Comparison of ENCODE assay signal across 21 cellular contexts in the genomic region with DNA sequence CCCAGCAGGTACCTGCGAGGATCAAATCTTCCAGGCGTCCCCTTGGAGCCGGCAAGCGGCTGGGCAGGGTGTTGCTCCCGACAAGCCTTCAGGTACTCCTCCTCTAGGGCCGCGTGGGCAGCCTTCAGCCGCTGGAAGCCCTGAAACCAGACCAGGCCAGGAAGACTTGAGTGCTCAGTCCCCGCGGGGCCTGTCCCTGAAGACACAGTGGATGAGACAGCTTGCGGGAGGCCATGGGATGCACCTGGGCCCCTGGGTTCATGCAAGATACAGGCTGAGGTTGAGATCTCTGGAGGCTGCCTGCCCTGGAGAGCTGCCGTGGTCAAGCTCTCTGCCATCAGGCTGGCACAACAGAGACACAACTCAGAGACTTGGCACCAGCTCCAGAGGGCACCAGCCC. TPM values are rescaled to one million over a fixed set of nuclear protein-coding genes. Genes with fewer than 3 reads are reported as not detected.
DNase-seq lines count a peak whose midpoint lies in the region; ATAC-seq and TF ChIP-seq lines count a peak whose summit lies in the region.
"Had no signal": no experiment of that assay in that cellular context is flagged by ENCODE, and none has a peak within 500 bp of the region (broad histone marks: within the 10 kb centered on the region; RNA-seq: fewer than 3 reads in every experiment).

No MANE protein-coding gene starts in this region.

- no peaks in the 10 kb centered on the region for H3K9me3 Mint-ChIP-seq in CD4-positive, CD25-positive, alpha-beta regulatory T cell
- no peaks in the 10 kb centered on the region for H3K9me3 Mint-ChIP-seq in activated naive CD8-positive, alpha-beta T cell treated with anti-CD3 and anti-CD28 coated beads, Interleukin-2, amount 10 ng/mL, durations not matched to agents 7 days and 5 days
- H3K9me3 Mint-ChIP-seq: HFFc6 had no signal

- H3K4me3 Mint-ChIP-seq in CD4-positive, CD25-positive, alpha-beta regulatory T cell = peak overlapping the region in 1 of 4 donors; percentile 81
- H3K4me3 Mint-ChIP-seq in activated naive CD8-positive, alpha-beta T cell treated with anti-CD3 and anti-CD28 coated beads, Interleukin-2, amount 10 ng/mL, durations not matched to agents 7 days and 5 days = no peak overlapping the region
- H3K4me3 Mint-ChIP-seq: HFFc6 had no signal

- H3K27me3 ChIP-seq in CD4-positive, CD25-positive, alpha-beta regulatory T cell (ENCODE audit: control insufficient read depth, insufficient read depth, low read length) = no peaks in the 10 kb centered on the region
- H3K27me3 ChIP-seq in IMR-90 (ENCODE audit: control insufficient read depth, insufficient read depth, low read length) (no peaks in the 10 kb centered on the region), neutrophil (no peaks in the 10 kb centered on the region), mammary epithelial cell (ENCODE audit: insufficient read depth, low read length) (no peaks in the 10 kb centered on the region)
- H3K27me3 ChIP-seq: pancreas had no signal

- intact Hi-C loops in IMR-90 (cut with micrococcal nuclease) = no loop called here
- intact Hi-C loops in mammary epithelial cell (cut with micrococcal nuclease) = no loop called here

- peaks cover 27 to 85% (median 60%) of the 10 kb centered on the region in 4 donors for H3K4me1 Mint-ChIP-seq in CD4-positive, CD25-positive, alpha-beta regulatory T cell
- H3K4me1 Mint-ChIP-seq in activated naive CD8-positive, alpha-beta T cell treated with anti-CD3 and anti-CD28 coated beads, Interleukin-2, amount 10 ng/mL, durations not matched to agents 7 days and 5 days = peaks cover 70% of the 10 kb centered on the region

- peak overlapping the region; percentile 35 for H2AK9ac ChIP-seq in IMR-90 (replicated peaks; ENCODE audit: low read depth, low read length, poor library complexity)

- no peak overlapping the region for H2BK20ac ChIP-seq in IMR-90 (ENCODE audit: low read depth, low read length)

- H2BK5ac ChIP-seq in IMR-90 (ENCODE audit: low read depth, low read length, poor library complexity, severe bottlenecking) = no peak overlapping the region

- H3K23ac ChIP-seq in IMR-90 (ENCODE audit: low read depth, low read length) = no peak overlapping the region

- no peaks in the 10 kb centered on the region for H3K9me3 ChIP-seq in CD4-positive, CD25-positive, alpha-beta regulatory T cell (ENCODE audit: control insufficient read depth in 2 of 2, low read length in 2 of 2)
- no peaks in the 10 kb centered on the region for H3K9me3 ChIP-seq in IMR-90 (ENCODE audit: control insufficient read depth, insufficient read depth, low read length)
- peaks cover under 1% of the 10 kb centered on the region for H3K9me3 ChIP-seq in neutrophil
- no peaks in the 10 kb centered on the region for H3K9me3 ChIP-seq in mammary epithelial cell (replicated peaks; ENCODE audit: insufficient read depth, low read length)
- H3K9me3 ChIP-seq: pancreas had no signal

- H3K79me2 ChIP-seq in mammary epithelial cell (ENCODE audit: insufficient read depth, low read length) = no peaks in the 10 kb centered on the region

- ATAC-seq in CD4-positive, CD25-positive, alpha-beta regulatory T cell (ENCODE audit: low read depth in 2 of 2) = no peak
- ATAC-seq in IMR-90 (ENCODE audit: low read depth) = no peak
- no peak for ATAC-seq in activated naive CD8-positive, alpha-beta T cell treated with anti-CD3 and anti-CD28 coated beads, Interleukin-2, amount 10 ng/mL, durations not matched to agents 7 days and 5 days (ENCODE audit: low read depth)
- ATAC-seq: left ventricle myocardium superior, pancreas, sciatic nerve had no signal

- peak overlapping the region; percentile 43; the same call in 1 of the 2 replicates for H2AK5ac ChIP-seq in IMR-90 (ENCODE audit: low read depth, low read length)

- no peak overlapping the region for H3K4me2 ChIP-seq in IMR-90 (ENCODE audit: low read depth, low read length)
- no peak overlapping the region for H3K4me2 ChIP-seq in mammary epithelial cell (ENCODE audit: insufficient read depth, low read depth, low read length)

- dilution Hi-C loops in IMR-90 (cut with HindIII; ENCODE audit: low sequenced_read_pairs, unreplicated experiment) (no loop called here), mammary epithelial cell (cut with HindIII; ENCODE audit: low sequenced_read_pairs) (no loop called here)

- TF ChIP-seq RAD21 in IMR-90 (IDR thresholded peaks at IDR 0.05; ENCODE audit: low read length) = no peak

- TF ChIP-seq CTCF in IMR-90 (conservative IDR thresholded peaks at IDR 0.05; ENCODE audit: low read depth, low read length) = no peak
- no peak for TF ChIP-seq CTCF in neutrophil (IDR thresholded peaks at IDR 0.05)
- no peak for TF ChIP-seq CTCF in mammary epithelial cell (conservative IDR thresholded peaks at IDR 0.05 in 1 of 2, IDR thresholded peaks at IDR 0.05 in 1 of 2; ENCODE audit: extremely low read depth in 1 of 2, insufficient read depth in 1 of 2, low read depth in 1 of 2, low read length in 2 of 2)
- TF ChIP-seq CTCF in foreskin fibroblast (IDR thresholded peaks at IDR 0.05; ENCODE audit: low read depth, low read length) = no peak

- H3K36me3 ChIP-seq in CD4-positive, CD25-positive, alpha-beta regulatory T cell (ENCODE audit: control insufficient read depth, insufficient read depth, low read length) = peaks cover 93% of the 10 kb centered on the region
- peaks cover 58% of the 10 kb centered on the region for H3K36me3 ChIP-seq in IMR-90 (ENCODE audit: control insufficient read depth, insufficient read depth, low read length)
- peaks cover 94% of the 10 kb centered on the region for H3K36me3 ChIP-seq in neutrophil
- no peaks in the 10 kb centered on the region for H3K36me3 ChIP-seq in mammary epithelial cell (ENCODE audit: insufficient read depth, low read length)

- H3K9ac ChIP-seq in IMR-90 (ENCODE audit: low read depth, low read length) = no peak overlapping the region
- no peak overlapping the region for H3K9ac ChIP-seq in mammary epithelial cell (ENCODE audit: insufficient read depth, low read length)

- H4K5ac ChIP-seq in IMR-90 (ENCODE audit: low read depth, low read length) = no peak overlapping the region

- H2BK120ac ChIP-seq in IMR-90 (ENCODE audit: low read depth, low read length) = no peak overlapping the region

- CTCF ChIA-PET in IMR-90 (lab: Yijun Ruan, JAX) = no interaction called here
- CTCF ChIA-PET in mammary epithelial cell (lab: Charles Lee; ENCODE audit: low non-redundant PET) = no interaction called here

- H3K4me1 ChIP-seq in CD4-positive, CD25-positive, alpha-beta regulatory T cell (ENCODE audit: control insufficient read depth, insufficient read depth, low read length, poor library complexity, severe bottlenecking) = peaks cover 72% of the 10 kb centered on the region
- H3K4me1 ChIP-seq in IMR-90 (ENCODE audit: control insufficient read depth, insufficient read depth, low read length) (peaks cover 16% of the 10 kb centered on the region), neutrophil (ENCODE audit: control insufficient read depth in 1 of 2, insufficient read depth in 1 of 2, low read depth in 1 of 2, low read length in 1 of 2) (peaks cover 45 to 46% of the 10 kb centered on the region in 2 experiments), mammary epithelial cell (ENCODE audit: insufficient read depth, low read length) (peaks cover 11% of the 10 kb centered on the region)
- H3K4me1 ChIP-seq: pancreas had no signal

- no peak overlapping the region for H3K4me3 ChIP-seq in CD4-positive, CD25-positive, alpha-beta regulatory T cell (ENCODE audit: low read depth, low read length)
- H3K4me3 ChIP-seq in IMR-90 (ENCODE audit: insufficient read depth, low read depth, low read length) (no peak overlapping the region), neutrophil (ENCODE audit: low read depth in 1 of 2, low read length in 1 of 2) (no peak overlapping the region), mammary epithelial cell (replicated peaks in 1 of 3; ENCODE audit: insufficient read depth in 1 of 3, low read depth in 2 of 3, low read length in 3 of 3) (no peak overlapping the region), foreskin fibroblast (ENCODE audit: low read depth in 1 of 2, low read length in 2 of 2) (no peak overlapping the region)
- H3K4me3 ChIP-seq: pancreas had no signal

- H3K14ac ChIP-seq in IMR-90 (replicated peaks; ENCODE audit: low read depth, low read length) = no peak overlapping the region

- peak overlapping the region; percentile 14 to 95 (median 88) for H3K27ac Mint-ChIP-seq in CD4-positive, CD25-positive, alpha-beta regulatory T cell
- peak overlapping the region; percentile 90 for H3K27ac Mint-ChIP-seq in activated naive CD8-positive, alpha-beta T cell treated with anti-CD3 and anti-CD28 coated beads, Interleukin-2, amount 10 ng/mL, durations not matched to agents 7 days and 5 days
- H3K27ac Mint-ChIP-seq: HFFc6 had no signal

- no peak for TF ChIP-seq POLR2A in IMR-90 (IDR thresholded peaks at IDR 0.05; ENCODE audit: low read depth, low read length)

- no peak overlapping the region for H2AFZ ChIP-seq in IMR-90 (replicated peaks; ENCODE audit: low read length, poor library complexity)
- no peak overlapping the region for H2AFZ ChIP-seq in mammary epithelial cell (ENCODE audit: low read depth, low read length)

- H4K20me1 ChIP-seq in IMR-90 (ENCODE audit: insufficient read depth, low read length) = no peaks in the 10 kb centered on the region; the same call in 1 of the 2 replicates
- no peaks in the 10 kb centered on the region for H4K20me1 ChIP-seq in mammary epithelial cell (ENCODE audit: insufficient read depth, low read length)

- H3K36me3 Mint-ChIP-seq in CD4-positive, CD25-positive, alpha-beta regulatory T cell = peaks cover 72% of the 10 kb centered on the region
- H3K36me3 Mint-ChIP-seq in activated naive CD8-positive, alpha-beta T cell treated with anti-CD3 and anti-CD28 coated beads, Interleukin-2, amount 10 ng/mL, durations not matched to agents 7 days and 5 days = peaks cover 70% of the 10 kb centered on the region

- H4K91ac ChIP-seq in IMR-90 (ENCODE audit: insufficient read depth, low read depth, low read length) = no peak overlapping the region

- peak overlapping the region; percentile 98 for H3K27ac ChIP-seq in CD4-positive, CD25-positive, alpha-beta regulatory T cell (ENCODE audit: insufficient read depth, low read length, poor library complexity, severe bottlenecking)
- H3K27ac ChIP-seq in IMR-90 (ENCODE audit: insufficient read depth, low read length) (no peak overlapping the region), neutrophil (peak overlapping the region; percentile 98), mammary epithelial cell (ENCODE audit: insufficient read depth, low read depth, low read length) (no peak overlapping the region)
- H3K27ac ChIP-seq: pancreas had no signal

- DNase-seq in CD4-positive, CD25-positive, alpha-beta regulatory T cell = no peak
- DNase-seq in IMR-90 = no peak
- no peak for DNase-seq in activated naive CD8-positive, alpha-beta T cell treated with anti-CD3 and anti-CD28 coated beads, Interleukin-2, amount 10 ng/mL, durations not matched to agents 7 days and 5 days
- no peak for DNase-seq in mammary epithelial cell
- DNase-seq in foreskin fibroblast = no peak
- DNase-seq in HuH-7 (ENCODE audit: low spot score) = no peak
- DNase-seq: activated CD4-positive, CD25-positive, alpha-beta regulatory T cell; AML-193; glutamatergic neuron; HFFc6; left ventricle myocardium superior; NCI-H1105 treated with DMSO at 0.1 percent for 48 hours; NCI-H526 treated with DMSO at 0.1 percent for 48 hours; pancreas; SIG-M5; stimulated activated CD4-positive, alpha-beta T cell treated with anti-CD3 and anti-CD28 coated beads, Interleukin-1b, Interleukin-23, amount 100 ng/mL, for 48 hours; substantia nigra had no signal

- H3K79me1 ChIP-seq in IMR-90 (ENCODE audit: low read depth in 1 of 2, low read length in 2 of 2) = peaks cover 2 to 3% of the 10 kb centered on the region in 2 experiments; a peak in 3 of 4 replicates

- no peak overlapping the region for H4K8ac ChIP-seq in IMR-90 (ENCODE audit: low read depth in 2 of 2, low read length in 2 of 2)

- peaks cover 15% of the 10 kb centered on the region for H3K9me1 ChIP-seq in IMR-90 (ENCODE audit: insufficient read depth, low read length)

- H3K18ac ChIP-seq in IMR-90 (ENCODE audit: low read depth, low read length) = no peak overlapping the region

- no TSS peak for BruUV-seq in IMR-90 (replicated peaks; lab: Mats Ljungman, UMichigan)
- no TSS peak for BruUV-seq in mammary epithelial cell (replicated peaks; lab: Mats Ljungman, UMichigan)

- WGBS in IMR-90 (ENCODE audit: extremely low coverage in 2 of 2, insufficient read length in 1 of 2), 2 experiments = 100% methylated on average over 1 of the region's 12 CpGs; no CpG with 5 or more reads in 1 of the 2 experiments
- WGBS in mammary epithelial cell (ENCODE audit: low coverage, missing lambda C conversion rate) = 84% methylated on average over 12 of the region's 12 CpGs

- in situ Hi-C loops in IMR-90 (cut with MboI; ENCODE audit: low sequenced_read_pairs) = no loop called here
- in situ Hi-C loops in mammary epithelial cell (cut with MboI; ENCODE audit: low sequenced_read_pairs in 2 of 2) = no loop called here

- H3K4ac ChIP-seq in IMR-90 (ENCODE audit: low read depth, low read length) = no peak overlapping the region

- no peak overlapping the region for H2BK15ac ChIP-seq in IMR-90 (ENCODE audit: low read depth, low read length)

- H3K56ac ChIP-seq in IMR-90 (ENCODE audit: extremely low read depth, insufficient read depth, low read length) = no peak overlapping the region

- POLR2A ChIA-PET in IMR-90 (lab: Charles Lee; ENCODE audit: unreplicated experiment) = no interaction called here
- POLR2A ChIA-PET in activated naive CD8-positive, alpha-beta T cell treated with anti-CD3 and anti-CD28 coated beads, Interleukin-2, amount 10 ng/mL, durations not matched to agents 7 days and 5 days (lab: Charles Lee) = interaction anchor here (1.0 to 15.1 kb wide), 4 partner anchors 9 to 23 kb away, joined by 3 to 637 read pairs (median 14); a partner anchor contains a TSS

- no peaks in the 10 kb centered on the region for H3K27me3 Mint-ChIP-seq in CD4-positive, CD25-positive, alpha-beta regulatory T cell
- H3K27me3 Mint-ChIP-seq in activated naive CD8-positive, alpha-beta T cell treated with anti-CD3 and anti-CD28 coated beads, Interleukin-2, amount 10 ng/mL, durations not matched to agents 7 days and 5 days = no peaks in the 10 kb centered on the region

RNA-seq across cellular contexts. Expression of a gene that starts 25.4 kb away (rescaled TPM):
- 381 TPM for total RNA-seq in CD4-positive, CD25-positive, alpha-beta regulatory T cell
- polyA plus RNA-seq in CD4-positive, CD25-positive, alpha-beta regulatory T cell = 10 to 100 TPM; 11.9 to 16.6 (median 14.5) TPM
- total RNA-seq in IMR-90 (2012; rRNA removed) (2.7 and 2.8 TPM in 2 replicates), mammary epithelial cell (1 to 10 TPM; 4.5 to 8.1 TPM)
- polyA plus RNA-seq in IMR-90 (2012; rRNA removed) (7.2 and 7.3 TPM in 2 replicates), mammary epithelial cell (2.8 TPM)
- 1.3 and 5.9 TPM in 2 replicates for polyA plus RNA-seq in IMR-90 (2012; cell fraction: cytosol; rRNA removed)
- 23.5 and 29.0 TPM in 2 replicates for polyA plus RNA-seq in IMR-90 (2012; cell fraction: nucleus; rRNA removed; ENCODE audit: low replicate concordance)
- total RNA-seq in activated naive CD8-positive, alpha-beta T cell treated with anti-CD3 and anti-CD28 coated beads, Interleukin-2, amount 10 ng/mL, durations not matched to agents 7 days and 5 days = 100 to 1,000 TPM; 482 to 492 TPM
- polyA minus RNA-seq in mammary epithelial cell = 6.4 TPM

RNA-seq across cellular contexts. Expression of a gene that starts 32.7 kb away (rescaled TPM):
- not detected for total RNA-seq in CD4-positive, CD25-positive, alpha-beta regulatory T cell
- not detected for polyA plus RNA-seq in CD4-positive, CD25-positive, alpha-beta regulatory T cell
- total RNA-seq in IMR-90 (2012; rRNA removed) = not detected in 2 replicates
- polyA plus RNA-seq in IMR-90 (2012; rRNA removed) = not detected in 2 replicates
- polyA plus RNA-seq in IMR-90 (2012; cell fraction: cytosol; rRNA removed) = not detected in 2 replicates
- not detected in 2 replicates for polyA plus RNA-seq in IMR-90 (2012; cell fraction: nucleus; rRNA removed; ENCODE audit: low replicate concordance)
- total RNA-seq in activated naive CD8-positive, alpha-beta T cell treated with anti-CD3 and anti-CD28 coated beads, Interleukin-2, amount 10 ng/mL, durations not matched to agents 7 days and 5 days = not detected
- not detected for total RNA-seq in mammary epithelial cell
- not detected for polyA plus RNA-seq in mammary epithelial cell
- polyA minus RNA-seq in mammary epithelial cell = not detected
- total RNA-seq: HFFc6; left ventricle myocardium superior; LHCN-M2; sciatic nerve; T-helper 1 cell treated with Interleukin-12 subunit alpha and Interleukin-12 subunit beta and Interleukin-4 antibody, amounts not matched to agents 30 ng/mL and 1 ng/mL, for 36 hours had no signal

RNA-seq across cellular contexts. Expression of a gene that starts 39.5 kb away (rescaled TPM):
- not detected for total RNA-seq in CD4-positive, CD25-positive, alpha-beta regulatory T cell
- not detected for polyA plus RNA-seq in CD4-positive, CD25-positive, alpha-beta regulatory T cell
- 0.18 TPM in 1 of 2 replicates, not detected in the other for total RNA-seq in IMR-90 (2012; rRNA removed)
- polyA plus RNA-seq in IMR-90 (2012; rRNA removed) = 0.30 TPM in 1 of 2 replicates, not detected in the other
- polyA plus RNA-seq in IMR-90 (2012; cell fraction: cytosol; rRNA removed) = 0.11 and 0.26 TPM in 2 replicates
- polyA plus RNA-seq in IMR-90 (2012; cell fraction: nucleus; rRNA removed; ENCODE audit: low replicate concordance) = 0.11 TPM in 1 of 2 replicates, not detected in the other
- not detected for total RNA-seq in activated naive CD8-positive, alpha-beta T cell treated with anti-CD3 and anti-CD28 coated beads, Interleukin-2, amount 10 ng/mL, durations not matched to agents 7 days and 5 days
- not detected for total RNA-seq in mammary epithelial cell
- not detected for polyA plus RNA-seq in mammary epithelial cell
- polyA minus RNA-seq in mammary epithelial cell = not detected
- total RNA-seq: HFFc6; left ventricle myocardium superior; LHCN-M2; T-helper 1 cell treated with Interleukin-12 subunit alpha and Interleukin-12 subunit beta and Interleukin-4 antibody, amounts not matched to agents 30 ng/mL and 1 ng/mL, for 36 hours had no signal

Comparison
In these comparisons a context has a peak if more than half of its experiments do, and no peak if none do; other contexts are left out.
1. H3K27ac ChIP-seq: peak in CD4-positive, CD25-positive, alpha-beta regulatory T cell (single experiment) and neutrophil (single experiment); none in IMR-90 (single experiment) and mammary epithelial cell (single experiment).
2. RNA of a gene that starts 25.4 kb away (total RNA-seq): 482 to 492 TPM in activated naive CD8-positive, alpha-beta T cell treated with anti-CD3 and anti-CD28 coated beads, Interleukin-2, amount 10 ng/mL, durations not matched to agents 7 days and 5 days and 381 TPM in CD4-positive, CD25-positive, alpha-beta regulatory T cell (single experiment); 4.5 to 8.1 TPM in mammary epithelial cell and 2.7 to 2.8 TPM in IMR-90; every median in the first group is over 10 times any median in the second.